14 cellular contexts compared by ENCODE assay signal in genomic region chr10:61283489-61284221, GRCh38.
DNase-seq lines count a peak whose midpoint lies in the region; ATAC-seq and TF ChIP-seq lines count a peak whose summit lies in the region.
"Had no signal": no experiment of that assay in that cellular context is flagged by ENCODE, and none has a peak within 500 bp of the region (broad histone marks: within the 10 kb centered on the region; RNA-seq: fewer than 3 reads in every experiment).

No MANE protein-coding gene starts in this region.

- POLR2A ChIA-PET in activated CD4-positive, alpha-beta memory T cell treated with anti-CD3 and anti-CD28 coated beads, Interleukin-2, amount 10 ng/mL, durations not matched to agents 7 days and 5 days (lab: Charles Lee), result no interaction called here

- ATAC-seq in upper lobe of right lung, result peak; percentile 76
- ATAC-seq: GM12878 had no signal

- no peak for DNase-seq in activated naive CD4-positive, alpha-beta T cell treated with anti-CD3 and anti-CD28 coated beads for 36 hours
- DNase-seq in adipocyte (ENCODE audit: low read depth), result peak; percentile 61
- peak; percentile 24 for DNase-seq in iris pigment epithelial cell (ENCODE audit: low read depth)
- DNase-seq in upper lobe of right lung, result no peak
- no peak for DNase-seq in DMS53 (lab: John Stamatoyannopoulos, UW)
- DNase-seq in activated CD4-positive, alpha-beta memory T cell treated with anti-CD3 and anti-CD28 coated beads, Interleukin-2, amount 10 ng/mL, durations not matched to agents 7 days and 5 days, result no peak
- no peak for DNase-seq in NCI-H1694 (lab: John Stamatoyannopoulos, UW)
- DNase-seq: endodermal cell; posterior cingulate gyrus; stimulated activated CD4-positive, alpha-beta T cell treated with anti-CD3 and anti-CD28 coated beads, Interleukin-1b, Interleukin-23, amount 100 ng/mL, for 48 hours had no signal

- no peak overlapping the region for H3K9ac ChIP-seq in adipocyte (ENCODE audit: low read length)

- H3K27ac Mint-ChIP-seq in activated naive CD4-positive, alpha-beta T cell treated with anti-CD3 and anti-CD28 coated beads, Interleukin-2, amount 50 U/mL, for 24 hours, result no peak overlapping the region
- no peak overlapping the region for H3K27ac Mint-ChIP-seq in activated naive CD4-positive, alpha-beta T cell treated with anti-CD3 and anti-CD28 coated beads for 36 hours
- H3K27ac Mint-ChIP-seq in activated CD4-positive, alpha-beta memory T cell treated with anti-CD3 and anti-CD28 coated beads, Interleukin-2, amount 10 ng/mL, durations not matched to agents 7 days and 5 days, result no peak overlapping the region
- H3K27ac Mint-ChIP-seq: endodermal cell, memory B cell had no signal

- CTCF ChIA-PET in activated naive CD4-positive, alpha-beta T cell treated with anti-CD3 and anti-CD28 coated beads for 36 hours (lab: Charles Lee), result interaction anchor here (0.9 to 1.0 kb wide), 3 partner anchors 10 to 143 kb away, joined by 3 to 5 read pairs (median 4); no protein-coding TSS in a partner anchor
- CTCF ChIA-PET in activated CD4-positive, alpha-beta memory T cell treated with anti-CD3 and anti-CD28 coated beads, Interleukin-2, amount 10 ng/mL, durations not matched to agents 7 days and 5 days (lab: Charles Lee), result interaction anchor here (0.7 to 1.1 kb wide), 4 partner anchors 12 to 143 kb away, joined by 3 read pairs; no protein-coding TSS in a partner anchor

- H3K4me1 ChIP-seq in adipocyte (ENCODE audit: control insufficient read depth, insufficient read depth, low read length) (peaks cover 8% of the 10 kb centered on the region), upper lobe of right lung (peaks cover 12% of the 10 kb centered on the region)

- TF ChIP-seq CTCF in upper lobe of right lung (IDR thresholded peaks at IDR 0.05), result no peak

- no peaks in the 10 kb centered on the region for H3K36me3 Mint-ChIP-seq in activated naive CD4-positive, alpha-beta T cell treated with anti-CD3 and anti-CD28 coated beads, Interleukin-2, amount 50 U/mL, for 24 hours
- H3K36me3 Mint-ChIP-seq in activated naive CD4-positive, alpha-beta T cell treated with anti-CD3 and anti-CD28 coated beads for 36 hours (ENCODE audit: low read depth), result no peaks in the 10 kb centered on the region
- peaks cover 11% of the 10 kb centered on the region for H3K36me3 Mint-ChIP-seq in activated CD4-positive, alpha-beta memory T cell treated with anti-CD3 and anti-CD28 coated beads, Interleukin-2, amount 10 ng/mL, durations not matched to agents 7 days and 5 days (ENCODE audit: low read depth)
- H3K36me3 Mint-ChIP-seq: memory B cell had no signal

- H3K4me1 Mint-ChIP-seq in activated naive CD4-positive, alpha-beta T cell treated with anti-CD3 and anti-CD28 coated beads, Interleukin-2, amount 50 U/mL, for 24 hours, result peaks cover 24% of the 10 kb centered on the region
- H3K4me1 Mint-ChIP-seq in activated naive CD4-positive, alpha-beta T cell treated with anti-CD3 and anti-CD28 coated beads for 36 hours (ENCODE audit: low read depth), result peaks cover 17% of the 10 kb centered on the region
- peaks cover 47% of the 10 kb centered on the region for H3K4me1 Mint-ChIP-seq in activated CD4-positive, alpha-beta memory T cell treated with anti-CD3 and anti-CD28 coated beads, Interleukin-2, amount 10 ng/mL, durations not matched to agents 7 days and 5 days
- H3K4me1 Mint-ChIP-seq: endodermal cell had no signal

- intact Hi-C loops in activated naive CD4-positive, alpha-beta T cell treated with anti-CD3 and anti-CD28 coated beads for 36 hours (cut with micrococcal nuclease), result loop anchor here (1.0 to 10.0 kb wide), 5 partner anchors 142 to 839 kb away; no protein-coding TSS in a partner anchor
- intact Hi-C loops in upper lobe of right lung (cut with DNase I), result loop anchor here (10.0 kb wide), 1 partner anchor 469 kb away; no protein-coding TSS in a partner anchor

- H3K9me3 Mint-ChIP-seq in activated naive CD4-positive, alpha-beta T cell treated with anti-CD3 and anti-CD28 coated beads, Interleukin-2, amount 50 U/mL, for 24 hours, result no peaks in the 10 kb centered on the region
- H3K9me3 Mint-ChIP-seq in activated naive CD4-positive, alpha-beta T cell treated with anti-CD3 and anti-CD28 coated beads for 36 hours, result no peaks in the 10 kb centered on the region
- peaks cover 9% of the 10 kb centered on the region for H3K9me3 Mint-ChIP-seq in activated CD4-positive, alpha-beta memory T cell treated with anti-CD3 and anti-CD28 coated beads, Interleukin-2, amount 10 ng/mL, durations not matched to agents 7 days and 5 days
- H3K9me3 Mint-ChIP-seq: endodermal cell had no signal

- H3K27me3 ChIP-seq in adipocyte (replicated peaks; ENCODE audit: control insufficient read depth, insufficient read depth, low read length) (no peaks in the 10 kb centered on the region), upper lobe of right lung (no peaks in the 10 kb centered on the region)

- H3K4me3 Mint-ChIP-seq in activated naive CD4-positive, alpha-beta T cell treated with anti-CD3 and anti-CD28 coated beads, Interleukin-2, amount 50 U/mL, for 24 hours, result peak overlapping the region; percentile 47
- H3K4me3 Mint-ChIP-seq in activated naive CD4-positive, alpha-beta T cell treated with anti-CD3 and anti-CD28 coated beads for 36 hours, result no peak overlapping the region
- H3K4me3 Mint-ChIP-seq in activated CD4-positive, alpha-beta memory T cell treated with anti-CD3 and anti-CD28 coated beads, Interleukin-2, amount 10 ng/mL, durations not matched to agents 7 days and 5 days, result no peak overlapping the region
- H3K4me3 Mint-ChIP-seq: endodermal cell had no signal

- H3K36me3 ChIP-seq in adipocyte (ENCODE audit: control insufficient read depth, insufficient read depth, low read length, severe bottlenecking) (no peaks in the 10 kb centered on the region), upper lobe of right lung (no peaks in the 10 kb centered on the region)

- H3K27ac ChIP-seq in upper lobe of right lung, result no peak overlapping the region
- H3K27ac ChIP-seq: RWPE1 had no signal

- no peaks in the 10 kb centered on the region for H3K27me3 Mint-ChIP-seq in activated naive CD4-positive, alpha-beta T cell treated with anti-CD3 and anti-CD28 coated beads, Interleukin-2, amount 50 U/mL, for 24 hours
- peaks cover 2% of the 10 kb centered on the region for H3K27me3 Mint-ChIP-seq in activated naive CD4-positive, alpha-beta T cell treated with anti-CD3 and anti-CD28 coated beads for 36 hours (ENCODE audit: low read depth)
- peaks cover 7% of the 10 kb centered on the region for H3K27me3 Mint-ChIP-seq in activated CD4-positive, alpha-beta memory T cell treated with anti-CD3 and anti-CD28 coated beads, Interleukin-2, amount 10 ng/mL, durations not matched to agents 7 days and 5 days
- H3K27me3 Mint-ChIP-seq: memory B cell had no signal

- H3K4me3 ChIP-seq in adipocyte (ENCODE audit: low read length), result peak overlapping the region; percentile 61
- no peak overlapping the region for H3K4me3 ChIP-seq in upper lobe of right lung
- H3K4me3 ChIP-seq: GM12878 had no signal

- H3K9me3 ChIP-seq in adipocyte (ENCODE audit: control insufficient read depth, low read length) (no peaks in the 10 kb centered on the region), upper lobe of right lung (no peaks in the 10 kb centered on the region)

Comparison
In these comparisons a context has a peak if more than half of its experiments do, and no peak if none do; other contexts are left out.
1. DNase-seq: peak in adipocyte (single experiment) and iris pigment epithelial cell (single experiment); none in activated naive CD4-positive, alpha-beta T cell treated with anti-CD3 and anti-CD28 coated beads for 36 hours (single experiment), upper lobe of right lung (single experiment), DMS53 (single experiment), activated CD4-positive, alpha-beta memory T cell treated with anti-CD3 and anti-CD28 coated beads, Interleukin-2, amount 10 ng/mL, durations not matched to agents 7 days and 5 days (single experiment) and NCI-H1694 (single experiment).